Comparison of ENCODE assay signal across 19 cellular contexts in genomic region chr15:49978171-49978570, GRCh38.
"Had no signal": no experiment of that assay in that cellular context is flagged by ENCODE, and none has a peak within 500 bp of the region (broad histone marks: within the 10 kb centered on the region; RNA-seq: fewer than 3 reads in every experiment).

No MANE protein-coding gene starts in this region.

- H3K4me3 ChIP-seq: colonic mucosa, heart left ventricle, psoas muscle, right lobe of liver, thoracic aorta, transverse colon had no signal

- H3K9me3 ChIP-seq: colonic mucosa, heart left ventricle, psoas muscle, right lobe of liver, thoracic aorta, transverse colon had no signal

- DNase-seq: colonic mucosa; dermis blood vessel endothelial cell; endodermal cell; erythroblast; foreskin keratinocyte; heart left ventricle; hippocampal formation; naive thymus-derived CD4-positive, alpha-beta T cell; nephron progenitor cell; psoas muscle; retina; right lobe of liver; stimulated activated CD4-positive, alpha-beta T cell treated with anti-CD3 and anti-CD28 coated beads, Interleukin-2, amount 100 ng/mL, for 24 hours; stimulated activated CD4-positive, alpha-beta T cell treated with anti-CD3 and anti-CD28 coated beads, Interleukin-4, amount 100 ng/mL, for 4 hours; stimulated activated naive B cell treated with anti-CD40 and anti-IgM and Interleukin-4, amounts not matched to agents 10 μg/mL and 1 μg/mL and 100 μg/mL, for 72 hours; stimulated activated naive CD8-positive, alpha-beta T cell treated with anti-CD3 and anti-CD28 coated beads, Interleukin-15, amount 100 ng/mL, for 72 hours; transverse colon had no signal

- H3K27ac ChIP-seq: colonic mucosa, foreskin keratinocyte, heart left ventricle, psoas muscle, right lobe of liver, thoracic aorta, transverse colon had no signal

- ATAC-seq: foreskin keratinocyte; heart left ventricle; left lobe of liver; naive thymus-derived CD4-positive, alpha-beta T cell; psoas muscle; right lobe of liver; stimulated activated naive B cell treated with anti-CD40 and anti-IgM and Interleukin-4, amounts not matched to agents 10 μg/mL and 1 μg/mL and 100 μg/mL, for 72 hours; stimulated activated naive CD8-positive, alpha-beta T cell treated with anti-CD3 and anti-CD28 coated beads, Interleukin-15, amount 100 ng/mL, for 72 hours had no signal

- H3K27me3 ChIP-seq: colonic mucosa, heart left ventricle, right lobe of liver, transverse colon had no signal

- H3K36me3 ChIP-seq: colonic mucosa, right lobe of liver, thoracic aorta had no signal

- H3K4me1 ChIP-seq: colonic mucosa, foreskin keratinocyte, heart left ventricle, psoas muscle, right lobe of liver, transverse colon had no signal
